Comparison of ENCODE assay signal across 8 cellular contexts in genomic region chr9:42724841-42725835, GRCh38.
DNase-seq lines count a peak whose midpoint lies in the region; ATAC-seq and TF ChIP-seq lines count a peak whose summit lies in the region.
"Not testable (repeated sequence)": the region's sequence is repeated elsewhere in the genome, so short reads cannot be mapped to it uniquely, and the experiment has no call there.

No MANE protein-coding gene starts in this region.

- not testable (repeated sequence) for H3K27me3 ChIP-seq in CD4-positive, CD25-positive, alpha-beta regulatory T cell (ENCODE audit: control insufficient read depth, insufficient read depth, low read length); right atrium auricular region

- peak in 2 of 3 donors; percentile 12 to 49 for DNase-seq in CD4-positive, CD25-positive, alpha-beta regulatory T cell
- DNase-seq in NCI-H748 treated with DMSO at 0.1 percent for 48 hours (lab: John Stamatoyannopoulos, UW), result peak; percentile 0
- DNase-seq in activated CD4-positive, alpha-beta T cell treated with anti-CD3 and anti-CD28 coated beads, Interleukin-2, amount 10 ng/mL, durations not matched to agents 24 days and 14 days, result peak; percentile 69
- DNase-seq in activated T-helper 1 cell treated with Interleukin-2 at 50 U/mL for 16 hours (ENCODE audit: low read depth), result peak; percentile 15
- DNase-seq in astrocyte of the hippocampus (ENCODE audit: low read depth, low spot score), result peak; percentile 16
- not testable (repeated sequence) for DNase-seq in right atrium auricular region (ENCODE audit: low spot score); stimulated activated effector memory CD8-positive, alpha-beta T cell treated with anti-CD3 and anti-CD28 coated beads, Interleukin-12 subunit alpha, Interleukin-12 subunit beta, amount 100 ng/mL, for 72 hours (ENCODE audit: low spot score in 2 of 2)
- peak in 8 of 10 donors; percentile 31 to 69 (median 48) for DNase-seq in naive thymus-derived CD8-positive, alpha-beta T cell

- H3K27me3 Mint-ChIP-seq in CD4-positive, CD25-positive, alpha-beta regulatory T cell; activated CD4-positive, alpha-beta T cell treated with anti-CD3 and anti-CD28 coated beads, Interleukin-2, amount 10 ng/mL, durations not matched to agents 24 days and 14 days; naive thymus-derived CD8-positive, alpha-beta T cell: not testable (repeated sequence)

- H3K36me3 ChIP-seq in CD4-positive, CD25-positive, alpha-beta regulatory T cell (ENCODE audit: control insufficient read depth, insufficient read depth, low read length); right atrium auricular region: not testable (repeated sequence)

- not testable (repeated sequence) for H3K4me1 Mint-ChIP-seq in CD4-positive, CD25-positive, alpha-beta regulatory T cell; activated CD4-positive, alpha-beta T cell treated with anti-CD3 and anti-CD28 coated beads, Interleukin-2, amount 10 ng/mL, durations not matched to agents 24 days and 14 days; naive thymus-derived CD8-positive, alpha-beta T cell; stimulated activated effector memory CD8-positive, alpha-beta T cell treated with anti-CD3 and anti-CD28 coated beads, Interleukin-12 subunit alpha, Interleukin-12 subunit beta, amount 100 ng/mL, for 72 hours

- intact Hi-C loops in activated CD4-positive, alpha-beta T cell treated with anti-CD3 and anti-CD28 coated beads, Interleukin-2, amount 10 ng/mL, durations not matched to agents 24 days and 14 days (cut with micrococcal nuclease), result not testable (repeated sequence)

- not testable (repeated sequence) for H3K9me3 Mint-ChIP-seq in CD4-positive, CD25-positive, alpha-beta regulatory T cell; activated CD4-positive, alpha-beta T cell treated with anti-CD3 and anti-CD28 coated beads, Interleukin-2, amount 10 ng/mL, durations not matched to agents 24 days and 14 days; naive thymus-derived CD8-positive, alpha-beta T cell; stimulated activated effector memory CD8-positive, alpha-beta T cell treated with anti-CD3 and anti-CD28 coated beads, Interleukin-12 subunit alpha, Interleukin-12 subunit beta, amount 100 ng/mL, for 72 hours

- not testable (repeated sequence) for H3K4me3 ChIP-seq in CD4-positive, CD25-positive, alpha-beta regulatory T cell (ENCODE audit: low read depth, low read length)
- H3K4me3 ChIP-seq in right atrium auricular region, result peak overlapping the region; percentile 17 to 21

- not testable (repeated sequence) for H3K4me3 Mint-ChIP-seq in CD4-positive, CD25-positive, alpha-beta regulatory T cell
- H3K4me3 Mint-ChIP-seq in activated CD4-positive, alpha-beta T cell treated with anti-CD3 and anti-CD28 coated beads, Interleukin-2, amount 10 ng/mL, durations not matched to agents 24 days and 14 days, result peak overlapping the region; percentile 40
- H3K4me3 Mint-ChIP-seq in naive thymus-derived CD8-positive, alpha-beta T cell, result peak overlapping the region in 2 of 10 donors; percentile 27 to 90
- H3K4me3 Mint-ChIP-seq in stimulated activated effector memory CD8-positive, alpha-beta T cell treated with anti-CD3 and anti-CD28 coated beads, Interleukin-12 subunit alpha, Interleukin-12 subunit beta, amount 100 ng/mL, for 72 hours, result peak overlapping the region; percentile 27

- POLR2A ChIA-PET in naive thymus-derived CD8-positive, alpha-beta T cell (lab: Charles Lee), result not testable (repeated sequence)

- H3K36me3 Mint-ChIP-seq in CD4-positive, CD25-positive, alpha-beta regulatory T cell; activated CD4-positive, alpha-beta T cell treated with anti-CD3 and anti-CD28 coated beads, Interleukin-2, amount 10 ng/mL, durations not matched to agents 24 days and 14 days (ENCODE audit: low read depth); naive thymus-derived CD8-positive, alpha-beta T cell; stimulated activated effector memory CD8-positive, alpha-beta T cell treated with anti-CD3 and anti-CD28 coated beads, Interleukin-12 subunit alpha, Interleukin-12 subunit beta, amount 100 ng/mL, for 72 hours: not testable (repeated sequence)

- TF ChIP-seq CTCF in right atrium auricular region (IDR thresholded peaks at IDR 0.05), result not testable (repeated sequence)

- H3K27ac Mint-ChIP-seq in CD4-positive, CD25-positive, alpha-beta regulatory T cell; stimulated activated effector memory CD8-positive, alpha-beta T cell treated with anti-CD3 and anti-CD28 coated beads, Interleukin-12 subunit alpha, Interleukin-12 subunit beta, amount 100 ng/mL, for 72 hours: not testable (repeated sequence)
- H3K27ac Mint-ChIP-seq in activated CD4-positive, alpha-beta T cell treated with anti-CD3 and anti-CD28 coated beads, Interleukin-2, amount 10 ng/mL, durations not matched to agents 24 days and 14 days, result peak overlapping the region; percentile 76
- H3K27ac Mint-ChIP-seq in naive thymus-derived CD8-positive, alpha-beta T cell, result peak overlapping the region in 1 of 10 donors; percentile 78

- not testable (repeated sequence) for H3K4me1 ChIP-seq in CD4-positive, CD25-positive, alpha-beta regulatory T cell (ENCODE audit: control insufficient read depth, insufficient read depth, low read length, poor library complexity, severe bottlenecking); right atrium auricular region

- ATAC-seq in CD4-positive, CD25-positive, alpha-beta regulatory T cell (ENCODE audit: low read depth in 2 of 2); naive thymus-derived CD8-positive, alpha-beta T cell; stimulated activated effector memory CD8-positive, alpha-beta T cell treated with anti-CD3 and anti-CD28 coated beads, Interleukin-12 subunit alpha, Interleukin-12 subunit beta, amount 100 ng/mL, for 72 hours: not testable (repeated sequence)

- not testable (repeated sequence) for H3K27ac ChIP-seq in CD4-positive, CD25-positive, alpha-beta regulatory T cell (ENCODE audit: insufficient read depth, low read length, poor library complexity, severe bottlenecking); right atrium auricular region

- H3K9me3 ChIP-seq in CD4-positive, CD25-positive, alpha-beta regulatory T cell (ENCODE audit: control insufficient read depth in 2 of 2, low read length in 2 of 2); right atrium auricular region: not testable (repeated sequence)
